Comparison of ENCODE assay signal across 8 cellular contexts in the genomic region with DNA sequence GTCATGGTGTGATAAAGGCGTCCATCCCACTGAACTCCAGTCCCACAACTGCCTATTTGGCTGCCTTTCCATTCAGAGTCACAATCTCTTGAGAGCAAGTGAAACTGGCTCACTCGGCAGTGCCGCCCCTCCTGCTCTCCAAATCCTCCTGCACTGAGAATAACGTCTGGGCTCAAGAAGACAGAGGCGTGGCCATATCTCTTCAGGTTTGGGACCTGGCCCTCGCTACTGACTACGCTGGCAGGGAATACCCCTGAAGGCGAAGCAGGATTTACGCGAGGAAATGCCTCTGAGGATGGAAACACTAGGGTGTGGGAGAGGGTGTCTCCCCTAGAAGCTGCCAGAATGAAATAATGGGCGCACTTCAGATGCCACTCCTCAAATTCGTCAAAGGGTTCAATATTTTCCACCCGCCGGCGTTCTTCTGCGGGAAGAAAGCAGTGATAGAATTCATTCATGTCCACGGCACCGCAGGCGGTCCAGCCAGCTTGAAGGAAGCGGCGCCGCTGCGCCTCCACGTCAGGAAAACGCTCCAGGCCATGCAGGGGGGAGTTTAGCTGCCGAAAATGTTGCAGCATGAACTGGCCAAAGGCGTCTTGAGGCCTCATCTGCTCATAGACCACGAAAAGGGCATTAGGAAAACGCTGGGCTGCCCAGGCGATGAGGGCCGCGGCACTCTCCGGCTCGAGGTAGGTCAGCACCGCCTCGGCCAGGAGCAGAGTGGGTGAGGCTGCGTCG. TPM values are rescaled to one million over a fixed set of nuclear protein-coding genes. Genes with fewer than 3 reads are reported as not detected.
DNase-seq lines count a peak whose midpoint lies in the region; ATAC-seq, FAIRE-seq and TF ChIP-seq lines count a peak whose summit lies in the region.

No MANE protein-coding gene starts in this region.

- in situ Hi-C loops in GM12878 (cut with MboI): no loop called here

- peaks cover 18% of the 10 kb centered on the region for H3K36me3 Mint-ChIP-seq in Caco-2 (ENCODE audit: insufficient read depth, unreplicated experiment)
- H3K36me3 Mint-ChIP-seq in immature natural killer cell: peaks cover 0 to 5% (median 3%) of the 10 kb centered on the region in 3 donors

- no peak for TF ChIP-seq EP300 in GM12878 (IDR thresholded peaks at IDR 0.05; ENCODE audit: borderline replicate concordance in 1 of 2, control insufficient read depth in 1 of 2, low read depth in 2 of 2, low read length in 2 of 2)

- TF ChIP-seq CTCF in Caco-2 (IDR thresholded peaks at IDR 0.05; ENCODE audit: insufficient read depth in 1 of 2, low read depth in 1 of 2, low read length in 1 of 2, severe bottlenecking in 1 of 2, unreplicated experiment in 1 of 2) (no peak), LNCaP clone FGC (IDR thresholded peaks at IDR 0.05; ENCODE audit: control insufficient read depth, extremely low read depth, insufficient read depth) (no peak), GM12878 (IDR thresholded peaks at IDR 0.05 in 2 of 3, conservative IDR thresholded peaks at IDR 0.05 in 1 of 3; ENCODE audit: control insufficient read depth in 2 of 3, extremely low read depth in 1 of 3, insufficient read depth in 1 of 3, low read depth in 3 of 3, low read length in 3 of 3) (no peak), GM20000 (IDR thresholded peaks at IDR 0.05; ENCODE audit: extremely low read depth, missing control alignments) (no peak)

- POLR2A ChIA-PET in Caco-2 (lab: Charles Lee) (interaction anchor here (0.7 to 0.9 kb wide), 2 partner anchors 40 to 41 kb away, joined by 3 to 4 read pairs; partner anchors contain the start of genes TUBGCP4 and ZSCAN29), GM12878 (lab: Charles Lee) (interaction anchor here (0.6 to 0.8 kb wide), 2 partner anchors 64 to 508 kb away, joined by 3 to 4 read pairs; no protein-coding TSS in a partner anchor)

- H3K9me3 Mint-ChIP-seq in Caco-2 (ENCODE audit: unreplicated experiment) (no peaks in the 10 kb centered on the region), immature natural killer cell (no peaks in the 10 kb centered on the region)

- ATAC-seq in GM12878: no peak

- CTCF ChIA-PET in Caco-2 (lab: Charles Lee): interaction anchor here (0.9 kb wide), 1 partner anchor 104 kb away, joined by 3 read pairs; no protein-coding TSS in a partner anchor
- CTCF ChIA-PET in GM12878 (lab: Yijun Ruan, JAX): interaction anchor here (0.7 to 1.0 kb wide), 2 partner anchors 30 to 43 kb away, joined by 3 read pairs; no protein-coding TSS in a partner anchor

- peak overlapping the region; percentile 81 for H3K9ac ChIP-seq in GM12878 (ENCODE audit: control insufficient read depth, insufficient read depth, low read length)

- H3K27ac Mint-ChIP-seq in Caco-2 (ENCODE audit: unreplicated experiment): peak overlapping the region; percentile 94
- H3K27ac Mint-ChIP-seq in immature natural killer cell: peak overlapping the region; percentile 96 to 99 (median 98)

- H4K20me1 ChIP-seq in GM12878 (ENCODE audit: control insufficient read depth, insufficient read depth): no peaks in the 10 kb centered on the region

- TF ChIP-seq RAD21 in GM12878 (IDR thresholded peaks at IDR 0.05; ENCODE audit: insufficient read depth, low read depth, low read length): no peak

- H3K9me3 ChIP-seq in Caco-2: no peaks in the 10 kb centered on the region
- H3K9me3 ChIP-seq in GM12878 (replicated peaks; ENCODE audit: control insufficient read depth, insufficient read depth, low read length): no peaks in the 10 kb centered on the region

- SMC1A ChIA-PET in GM12878 (lab: Charles Lee; ENCODE audit: uncharacterized antibody, unreplicated experiment): interaction anchor here (1.4 kb wide), 1 partner anchor 44 kb away, joined by 3 read pairs; no protein-coding TSS in a partner anchor

- H3K4me3 ChIP-seq in Caco-2 (ENCODE audit: low read depth, low read length): peak overlapping the region; percentile 63
- H3K4me3 ChIP-seq in LNCaP clone FGC (ENCODE audit: low read depth, low read length): peak overlapping the region; percentile 94
- peak overlapping the region; percentile 87 for H3K4me3 ChIP-seq in GM12878

- intact Hi-C loops in Caco-2 (cut with micrococcal nuclease; ENCODE audit: unreplicated experiment): no loop called here
- intact Hi-C loops in GM12878 (cut with micrococcal nuclease; ENCODE audit: unreplicated experiment): no loop called here

- peak overlapping the region; percentile 55 for H2AFZ ChIP-seq in GM12878 (ENCODE audit: control insufficient read depth, low read depth, low read length)

- 45% methylated on average over 38 of the region's 38 CpGs for WGBS in GM12878 (ENCODE audit: insufficient coverage, insufficient replicate concordance, low lambda C conversion rate, missing lambda C conversion rate)

- peaks cover 8% of the 10 kb centered on the region for H3K4me1 Mint-ChIP-seq in Caco-2 (ENCODE audit: low read depth, unreplicated experiment)
- peaks cover 31 to 40% of the 10 kb centered on the region in 2 donors for H3K4me1 Mint-ChIP-seq in immature natural killer cell

- no peaks in the 10 kb centered on the region for H3K27me3 ChIP-seq in Caco-2 (replicated peaks; ENCODE audit: control insufficient read depth, insufficient read depth, low read length)
- no peaks in the 10 kb centered on the region for H3K27me3 ChIP-seq in GM12878 (replicated peaks in 1 of 2; ENCODE audit: control insufficient read depth in 2 of 2, insufficient read depth in 2 of 2, low read length in 1 of 2)

- H3K27me3 Mint-ChIP-seq in Caco-2 (ENCODE audit: insufficient read depth, unreplicated experiment): no peaks in the 10 kb centered on the region
- H3K27me3 Mint-ChIP-seq in immature natural killer cell (ENCODE audit: low read depth in 3 of 3): peaks cover 8 to 15% (median 10%) of the 10 kb centered on the region in 3 donors

- peak overlapping the region; percentile 87 for H3K4me3 Mint-ChIP-seq in Caco-2 (ENCODE audit: unreplicated experiment)
- peak overlapping the region; percentile 95 to 98 (median 96) for H3K4me3 Mint-ChIP-seq in immature natural killer cell

- DNase-seq in Caco-2: no peak
- DNase-seq in LNCaP clone FGC (ENCODE audit: low read depth): no peak
- DNase-seq in GM12878 (ENCODE audit: low read depth, low spot score): no peak
- DNase-seq in immature natural killer cell: no peak
- peak; percentile 15 for DNase-seq in smooth muscle cell of the brain vasculature (ENCODE audit: low read depth, low spot score)
- no peak for DNase-seq in GM20000 (ENCODE audit: low spot score)
- DNase-seq in NAMALWA (ENCODE audit: low spot score): no peak
- no peak for DNase-seq in A172 (ENCODE audit: low spot score)

- H3K36me3 ChIP-seq in Caco-2 (ENCODE audit: control insufficient read depth, insufficient read depth, low read length): no peaks in the 10 kb centered on the region
- H3K36me3 ChIP-seq in GM12878 (ENCODE audit: control insufficient read depth in 2 of 2, insufficient read depth in 2 of 2, low read length in 1 of 2): peaks cover 0 to 11% of the 10 kb centered on the region in 2 experiments; a peak in 2 of 4 replicates

- no peak for TF ChIP-seq POLR2A in GM12878 (IDR thresholded peaks at IDR 0.05; ENCODE audit: low read depth, low read length)

- BruUV-seq in Caco-2 (replicated peaks; lab: Mats Ljungman, UMichigan) (no TSS peak), GM12878 (replicated peaks; lab: Mats Ljungman, UMichigan) (no TSS peak)

- H3K27ac ChIP-seq in GM12878 (ENCODE audit: control insufficient read depth, insufficient read depth): peak overlapping the region; percentile 72

- H3K4me1 ChIP-seq in Caco-2 (0 out of 2 replicates have a peak, but pooled peaks cover 6% of the 10 kb centered on the region), GM12878 (ENCODE audit: control insufficient read depth, insufficient read depth, low read length) (peaks cover 11% of the 10 kb centered on the region)

- peaks cover 23% of the 10 kb centered on the region for H3K79me2 ChIP-seq in GM12878 (ENCODE audit: control insufficient read depth, insufficient read depth, low read length)

- FAIRE-seq in GM12878 (lab: Jason Lieb, UNC): no peak

- RAD21 ChIA-PET in GM12878 (lab: Charles Lee; ENCODE audit: unreplicated experiment): no interaction called here

- peak overlapping the region; percentile 99 for H3K4me2 ChIP-seq in GM12878 (ENCODE audit: control insufficient read depth, insufficient read depth)

RNA-seq across cellular contexts. Expression of gene LCMT2, which starts 1.0 kb away (rescaled TPM):
- total RNA-seq in Caco-2 (2022): 7.4 and 7.9 TPM in 2 replicates
- total RNA-seq in GM12878 (2013; cell fraction: nucleolus; rRNA removed): 10.5 and 12.6 TPM in 2 replicates
- total RNA-seq in GM12878 (2014; rRNA removed): 11.3 and 14.1 TPM in 2 replicates
- total RNA-seq in GM12878 (2014; rRNA removed; fragmentation: Illumina TruSeq; extraction: Trizol): 14.1 and 17.2 TPM in 2 replicates
- 14.8 TPM in 2 replicates for total RNA-seq in GM12878 (2021)
- 4.7 TPM for polyA plus RNA-seq in GM12878 (2011; ENCODE audit: low read depth)
- 14.0 and 15.0 TPM in 2 replicates for polyA plus RNA-seq in GM12878 (2011; rRNA removed)
- 10.6 and 12.0 TPM in 2 replicates for polyA plus RNA-seq in GM12878 (2011; cell fraction: cytosol; rRNA removed)
- 10.1 and 12.3 TPM in 2 replicates for polyA plus RNA-seq in GM12878 (2011; cell fraction: nucleus; rRNA removed)
- 4.1 and 5.7 TPM in 2 replicates for polyA plus RNA-seq in GM12878 (2012)
- polyA plus RNA-seq in GM12878 (2014; fragmentation: Illumina TruSeq; extraction: Trizol): 16.4 and 18.8 TPM in 2 replicates
- polyA plus RNA-seq in GM12878 (2014; fragmentation: Nextera tagmentation; extraction: Ambion mirVana): 1 to 10 TPM; 2.1 to 2.4 TPM
- polyA plus RNA-seq in GM12878 (2014; rRNA removed): 10.9 and 11.0 TPM in 2 replicates
- 10 to 100 TPM; 15.3 to 16.6 TPM for polyA plus RNA-seq in GM12878 (2016; fragmentation: Nextera tagmentation; extraction: Ambion mirVana)
- 27.2 and 33.0 TPM in 2 replicates for polyA minus RNA-seq in GM12878 (2011; rRNA and poly(A)+ RNA removed)
- 6.8 and 7.7 TPM in 2 replicates for polyA minus RNA-seq in GM12878 (2011; cell fraction: cytosol; rRNA and poly(A)+ RNA removed)
- 15.8 and 17.8 TPM in 2 replicates for polyA minus RNA-seq in GM12878 (2011; cell fraction: nucleus; rRNA and poly(A)+ RNA removed)
- polyA plus RNA-seq in immature natural killer cell: 1 to 10 TPM in 2 of 3 donors, under 1 TPM in 1; 0.40 to 2.5 (median 2.3) TPM
- 10.2 and 17.7 TPM in 2 replicates for total RNA-seq in A172 (2014; rRNA removed; shearing (Covaris generic))

RNA-seq across cellular contexts. Expression of gene TGM7, which starts 27.3 kb away (rescaled TPM):
- total RNA-seq in Caco-2 (2022): not detected in 2 replicates
- not detected in 2 replicates for total RNA-seq in GM12878 (2013; cell fraction: nucleolus; rRNA removed)
- total RNA-seq in GM12878 (2014; rRNA removed): not detected in 2 replicates
- total RNA-seq in GM12878 (2014; rRNA removed; fragmentation: Illumina TruSeq; extraction: Trizol): not detected in 2 replicates
- not detected in 2 replicates for total RNA-seq in GM12878 (2021)
- not detected for polyA plus RNA-seq in GM12878 (2011; ENCODE audit: low read depth)
- polyA plus RNA-seq in GM12878 (2011; rRNA removed): not detected in 2 replicates
- polyA plus RNA-seq in GM12878 (2011; cell fraction: cytosol; rRNA removed): not detected in 2 replicates
- polyA plus RNA-seq in GM12878 (2011; cell fraction: nucleus; rRNA removed): not detected in 2 replicates
- not detected in 2 replicates for polyA plus RNA-seq in GM12878 (2012)
- polyA plus RNA-seq in GM12878 (2014; fragmentation: Illumina TruSeq; extraction: Trizol): not detected in 2 replicates
- polyA plus RNA-seq in GM12878 (2014; fragmentation: Nextera tagmentation; extraction: Ambion mirVana): not detected
- polyA plus RNA-seq in GM12878 (2014; rRNA removed): not detected in 2 replicates
- polyA plus RNA-seq in GM12878 (2016; fragmentation: Nextera tagmentation; extraction: Ambion mirVana): not detected
- not detected in 2 replicates for polyA minus RNA-seq in GM12878 (2011; rRNA and poly(A)+ RNA removed)
- polyA minus RNA-seq in GM12878 (2011; cell fraction: cytosol; rRNA and poly(A)+ RNA removed): not detected in 2 replicates
- not detected in 2 replicates for polyA minus RNA-seq in GM12878 (2011; cell fraction: nucleus; rRNA and poly(A)+ RNA removed)
- not detected for polyA plus RNA-seq in immature natural killer cell
- total RNA-seq in A172 (2014; rRNA removed; shearing (Covaris generic)): not detected in 2 replicates

RNA-seq across cellular contexts. Expression of gene ZSCAN29, which starts 41.5 kb away (rescaled TPM):
- total RNA-seq in Caco-2 (2022) (39.4 and 43.0 TPM in 2 replicates), GM12878 (2014; rRNA removed) (22.4 and 24.8 TPM in 2 replicates), GM12878 (2014; rRNA removed; fragmentation: Illumina TruSeq; extraction: Trizol) (17.9 TPM in 2 replicates), GM12878 (2021) (26.0 and 26.9 TPM in 2 replicates)
- total RNA-seq in GM12878 (2013; cell fraction: nucleolus; rRNA removed): 39.9 and 41.7 TPM in 2 replicates
- polyA plus RNA-seq in GM12878 (2011; ENCODE audit: low read depth): 6.0 TPM
- polyA plus RNA-seq in GM12878 (2011; rRNA removed) (13.6 and 13.7 TPM in 2 replicates), GM12878 (2014; fragmentation: Illumina TruSeq; extraction: Trizol) (15.6 and 17.0 TPM in 2 replicates), GM12878 (2014; fragmentation: Nextera tagmentation; extraction: Ambion mirVana) (1 to 10 TPM; 1.7 to 2.3 TPM), GM12878 (2014; rRNA removed) (18.1 and 19.4 TPM in 2 replicates), GM12878 (2016; fragmentation: Nextera tagmentation; extraction: Ambion mirVana) (10 to 100 TPM; 10.1 to 12.3 TPM), immature natural killer cell (1 to 10 TPM in 2 of 3 donors, under 1 TPM in 1; 0.39 to 8.9 (median 4.1) TPM)
- 10.4 and 11.0 TPM in 2 replicates for polyA plus RNA-seq in GM12878 (2011; cell fraction: cytosol; rRNA removed)
- polyA plus RNA-seq in GM12878 (2011; cell fraction: nucleus; rRNA removed): 14.7 and 21.3 TPM in 2 replicates
- 10.5 and 10.9 TPM in 2 replicates for polyA plus RNA-seq in GM12878 (2012)
- 14.8 and 18.2 TPM in 2 replicates for polyA minus RNA-seq in GM12878 (2011; rRNA and poly(A)+ RNA removed)
- polyA minus RNA-seq in GM12878 (2011; cell fraction: cytosol; rRNA and poly(A)+ RNA removed): 8.2 and 9.7 TPM in 2 replicates
- 13.3 and 18.7 TPM in 2 replicates for polyA minus RNA-seq in GM12878 (2011; cell fraction: nucleus; rRNA and poly(A)+ RNA removed)
- total RNA-seq in A172 (2014; rRNA removed; shearing (Covaris generic)): 3.4 and 6.6 TPM in 2 replicates

RNA-seq across cellular contexts. Expression of gene TUBGCP4, which starts 41.5 kb away (rescaled TPM):
- 28.4 and 29.2 TPM in 2 replicates for total RNA-seq in Caco-2 (2022)
- 75.7 and 85.5 TPM in 2 replicates for total RNA-seq in GM12878 (2013; cell fraction: nucleolus; rRNA removed)
- 22.9 and 28.9 TPM in 2 replicates for total RNA-seq in GM12878 (2014; rRNA removed)
- 15.0 and 17.8 TPM in 2 replicates for total RNA-seq in GM12878 (2014; rRNA removed; fragmentation: Illumina TruSeq; extraction: Trizol)
- total RNA-seq in GM12878 (2021): 26.1 and 27.3 TPM in 2 replicates
- polyA plus RNA-seq in GM12878 (2011; ENCODE audit: low read depth): 9.5 TPM
- 27.2 and 27.5 TPM in 2 replicates for polyA plus RNA-seq in GM12878 (2011; rRNA removed)
- 22.2 and 22.9 TPM in 2 replicates for polyA plus RNA-seq in GM12878 (2011; cell fraction: cytosol; rRNA removed)
- 27.2 and 33.6 TPM in 2 replicates for polyA plus RNA-seq in GM12878 (2011; cell fraction: nucleus; rRNA removed)
- 10.2 and 11.6 TPM in 2 replicates for polyA plus RNA-seq in GM12878 (2012)
- 22.3 and 24.7 TPM in 2 replicates for polyA plus RNA-seq in GM12878 (2014; fragmentation: Illumina TruSeq; extraction: Trizol)
- polyA plus RNA-seq in GM12878 (2014; fragmentation: Nextera tagmentation; extraction: Ambion mirVana): 1 to 10 TPM; 6.3 to 8.0 TPM
- 18.3 and 21.2 TPM in 2 replicates for polyA plus RNA-seq in GM12878 (2014; rRNA removed)
- 10 to 100 TPM; 34.7 to 39.1 TPM for polyA plus RNA-seq in GM12878 (2016; fragmentation: Nextera tagmentation; extraction: Ambion mirVana)
- 37.2 and 38.1 TPM in 2 replicates for polyA minus RNA-seq in GM12878 (2011; rRNA and poly(A)+ RNA removed)
- 17.0 and 21.8 TPM in 2 replicates for polyA minus RNA-seq in GM12878 (2011; cell fraction: cytosol; rRNA and poly(A)+ RNA removed)
- polyA minus RNA-seq in GM12878 (2011; cell fraction: nucleus; rRNA and poly(A)+ RNA removed): 29.6 and 49.8 TPM in 2 replicates
- polyA plus RNA-seq in immature natural killer cell: 10 to 100 TPM; 11.1 to 18.1 (median 11.7) TPM
- 9.0 and 11.2 TPM in 2 replicates for total RNA-seq in A172 (2014; rRNA removed; shearing (Covaris generic))
